In the genomic region with DNA sequence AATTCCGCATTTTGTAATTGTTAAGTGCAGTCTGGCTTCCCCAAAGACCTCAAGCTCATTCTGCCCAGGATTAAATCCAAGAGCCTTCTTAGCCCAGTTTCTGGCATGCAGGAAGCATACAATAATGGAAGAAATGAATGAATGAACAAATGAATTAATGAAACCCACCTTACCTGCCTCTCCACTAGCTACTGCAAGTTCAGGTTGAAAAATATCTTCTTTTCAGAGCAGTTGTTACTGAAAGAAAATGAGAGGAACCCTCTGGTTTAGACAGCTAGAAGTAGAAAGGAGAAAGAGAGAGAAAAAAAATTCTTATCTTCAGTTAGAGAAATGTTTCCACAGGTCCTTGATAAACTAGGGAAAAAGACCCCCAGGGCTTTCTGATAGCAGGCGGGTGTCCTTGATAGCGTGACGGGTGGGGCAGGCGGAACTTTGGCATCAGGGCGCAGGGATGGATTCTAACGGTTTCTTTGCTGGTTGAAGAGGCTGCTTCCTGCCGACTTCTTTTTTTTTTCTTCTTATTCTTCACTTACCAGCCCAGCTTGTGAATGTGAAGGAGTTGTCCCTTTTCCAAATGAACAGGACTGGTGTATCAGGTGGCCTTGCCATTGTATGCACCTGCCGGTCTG, we compare ENCODE assay signal across 28 cellular contexts. TPM values are rescaled to one million over a fixed set of nuclear protein-coding genes. Genes with fewer than 3 reads are reported as not detected.
"Had no signal": no experiment of that assay in that cellular context is flagged by ENCODE, and none has a peak within 500 bp of the region (broad histone marks: within the 10 kb centered on the region; RNA-seq: fewer than 3 reads in every experiment).

No MANE protein-coding gene starts in this region.

- H3K36me3 Mint-ChIP-seq: activated naive CD4-positive, alpha-beta T cell treated with anti-CD3 and anti-CD28 coated beads, Interleukin-2, amount 50 U/mL, for 72 hours; naive thymus-derived CD8-positive, alpha-beta T cell; WTC11 had no signal

- H3K27ac Mint-ChIP-seq: activated CD4-positive, alpha-beta T cell treated with anti-CD3 and anti-CD28 coated beads, Interleukin-2, amount 10 ng/mL, durations not matched to agents 7 days and 5 days; activated CD8-positive, alpha-beta T cell treated with anti-CD3 and anti-CD28 coated beads for 36 hours; activated naive CD4-positive, alpha-beta T cell treated with anti-CD3 and anti-CD28 coated beads, Interleukin-2, amount 50 U/mL, for 72 hours; activated T-helper 17 cell treated with anti-CD3 and anti-CD28 coated beads, Interleukin-2, amount 50 U/mL, for 72 hours; naive thymus-derived CD8-positive, alpha-beta T cell; WTC11 had no signal

- H3K4me3 ChIP-seq: left lung, lower lobe of right lung, right atrium auricular region, suprapubic skin, tibial artery, upper lobe of right lung had no signal

- H3K27ac ChIP-seq: epithelial cell of prostate, lower lobe of right lung, right atrium auricular region, suprapubic skin, tibial artery, upper lobe of right lung had no signal

- H3K4me1 Mint-ChIP-seq: activated CD4-positive, alpha-beta T cell treated with anti-CD3 and anti-CD28 coated beads, Interleukin-2, amount 10 ng/mL, durations not matched to agents 7 days and 5 days; activated T-helper 17 cell treated with anti-CD3 and anti-CD28 coated beads, Interleukin-2, amount 50 U/mL, for 72 hours; WTC11 had no signal

- H3K4me3 Mint-ChIP-seq: activated CD4-positive, alpha-beta T cell treated with anti-CD3 and anti-CD28 coated beads, Interleukin-2, amount 10 ng/mL, durations not matched to agents 7 days and 5 days; activated CD8-positive, alpha-beta T cell treated with anti-CD3 and anti-CD28 coated beads for 36 hours; activated T-cell treated with anti-CD3 and anti-CD28 coated beads, Interleukin-2, amount 50 U/mL, for 4 hours; activated T-helper 17 cell treated with anti-CD3 and anti-CD28 coated beads, Interleukin-2, amount 50 U/mL, for 72 hours; naive thymus-derived CD8-positive, alpha-beta T cell; neural crest cell; WTC11 had no signal

- H3K36me3 ChIP-seq: left lung, lower lobe of right lung, right atrium auricular region, suprapubic skin, tibial artery, upper lobe of right lung had no signal

- H3K4me1 ChIP-seq: lower lobe of right lung, right atrium auricular region, suprapubic skin, tibial artery, upper lobe of right lung had no signal

- H3K9me3 ChIP-seq: left lung, lower lobe of right lung, right atrium auricular region, suprapubic skin, tibial artery, upper lobe of right lung had no signal

- FAIRE-seq: colon, endometrium, frontal cortex, islet of Langerhans, TTC549 had no signal

- H3K27me3 ChIP-seq: left lung, right atrium auricular region, suprapubic skin, tibial artery, upper lobe of right lung had no signal

- H3K9me3 Mint-ChIP-seq: activated CD4-positive, alpha-beta T cell treated with anti-CD3 and anti-CD28 coated beads, Interleukin-2, amount 10 ng/mL, durations not matched to agents 7 days and 5 days; activated CD8-positive, alpha-beta T cell treated with anti-CD3 and anti-CD28 coated beads for 36 hours; activated naive CD4-positive, alpha-beta T cell treated with anti-CD3 and anti-CD28 coated beads, Interleukin-2, amount 50 U/mL, for 72 hours; activated T-cell treated with anti-CD3 and anti-CD28 coated beads, Interleukin-2, amount 50 U/mL, for 4 hours; activated T-helper 17 cell treated with anti-CD3 and anti-CD28 coated beads, Interleukin-2, amount 50 U/mL, for 72 hours; naive thymus-derived CD8-positive, alpha-beta T cell; WTC11 had no signal

- ATAC-seq: activated CD8-positive, alpha-beta T cell treated with anti-CD3 and anti-CD28 coated beads for 36 hours; activated naive CD4-positive, alpha-beta T cell treated with anti-CD3 and anti-CD28 coated beads, Interleukin-2, amount 50 U/mL, for 72 hours; activated T-cell treated with anti-CD3 and anti-CD28 coated beads, Interleukin-2, amount 50 U/mL, for 4 hours; activated T-helper 17 cell treated with anti-CD3 and anti-CD28 coated beads, Interleukin-2, amount 50 U/mL, for 72 hours; left lung; lower lobe of right lung; naive thymus-derived CD8-positive, alpha-beta T cell; upper lobe of right lung; WTC11 had no signal

- DNase-seq: activated CD4-positive, alpha-beta T cell treated with anti-CD3 and anti-CD28 coated beads for 1 hour; activated CD4-positive, alpha-beta T cell treated with anti-CD3 and anti-CD28 coated beads, Interleukin-2, amount 10 ng/mL, durations not matched to agents 7 days and 5 days; activated CD8-positive, alpha-beta T cell treated with anti-CD3 and anti-CD28 coated beads for 36 hours; activated T-cell treated with anti-CD3 and anti-CD28 coated beads, Interleukin-2, amount 50 U/mL, for 4 hours; dermis blood vessel endothelial cell; effector CD4-positive, alpha-beta T cell; left lung; lower lobe of right lung; mesenchymal stem cell; naive thymus-derived CD8-positive, alpha-beta T cell; occipital lobe; stimulated activated CD4-positive, alpha-beta T cell treated with anti-CD3 and anti-CD28 coated beads, Interleukin-15, amount 100 ng/mL, for 24 hours; stimulated activated CD4-positive, alpha-beta T cell treated with anti-CD3 and anti-CD28 coated beads, Interleukin-2, amount 100 ng/mL, for 24 hours; stimulated activated naive CD4-positive, alpha-beta T cell; tibial artery; upper lobe of right lung had no signal

RNA-seq across cellular contexts. Expression of a gene that starts 10.1 kb away (rescaled TPM):
- total RNA-seq: activated CD4-positive, alpha-beta T cell treated with anti-CD3 and anti-CD28 coated beads, Interleukin-2, amount 10 ng/mL, durations not matched to agents 7 days and 5 days; activated CD8-positive, alpha-beta T cell treated with anti-CD3 and anti-CD28 coated beads for 36 hours; activated naive CD4-positive, alpha-beta T cell treated with anti-CD3 and anti-CD28 coated beads, Interleukin-2, amount 50 U/mL, for 72 hours; activated T-helper 17 cell treated with anti-CD3 and anti-CD28 coated beads, Interleukin-2, amount 50 U/mL, for 72 hours had no signal
- polyA plus RNA-seq: naive thymus-derived CD8-positive, alpha-beta T cell had no signal
